In the genomic region with DNA sequence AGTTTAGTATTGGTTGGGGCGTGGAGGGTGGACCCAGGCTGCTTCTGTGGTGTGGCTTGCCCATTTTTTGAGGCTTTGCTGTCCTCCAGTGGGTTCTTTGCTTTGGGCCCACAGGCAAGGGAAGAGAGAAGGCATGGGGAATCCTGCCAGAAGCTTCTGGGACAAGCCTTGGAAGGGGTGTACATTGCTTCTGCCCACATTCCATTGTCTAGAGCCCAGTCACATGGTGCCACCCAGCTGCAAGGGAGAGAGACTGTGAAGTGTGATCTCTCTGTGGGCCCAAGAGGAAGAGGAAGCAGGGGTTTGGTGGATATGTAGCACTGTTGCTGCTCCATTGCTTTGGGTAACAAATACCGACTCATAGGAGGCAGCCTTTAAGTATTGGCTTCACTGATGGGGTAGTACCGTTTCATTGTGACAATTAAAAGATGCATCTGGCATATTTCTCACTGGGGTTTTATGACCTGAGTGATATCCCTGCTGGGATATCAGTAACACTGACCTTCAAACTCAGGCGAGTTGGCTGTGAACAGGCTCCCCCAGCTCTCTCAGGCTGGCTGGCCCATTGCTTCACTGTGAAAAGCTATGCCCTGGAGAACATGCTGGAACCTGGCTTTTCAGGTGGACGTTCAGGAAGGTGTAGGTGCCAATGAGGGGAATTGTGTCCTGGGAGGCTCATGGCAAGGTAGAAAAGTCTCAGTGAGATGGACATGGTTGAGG, we compare ENCODE assay signal across 13 cellular contexts.
A peak's percentile ranks its signal among the peaks of the same experiment; 100 is the strongest.
DNase-seq lines count a peak whose midpoint lies in the region; ATAC-seq and TF ChIP-seq lines count a peak whose summit lies in the region.
"Had no signal": no experiment of that assay in that cellular context is flagged by ENCODE, and none has a peak within 500 bp of the region (broad histone marks: within the 10 kb centered on the region; RNA-seq: fewer than 3 reads in every experiment).

No MANE protein-coding gene starts in this region.

- 62 to 77% methylated on average over 5 of the region's 5 CpGs for WGBS in aorta, 2 donors

- POLR2A ChIA-PET in OCI-LY7 (lab: Charles Lee) = interaction anchor here (0.8 kb wide), 1 partner anchor 11 kb away, joined by 5 read pairs; no protein-coding TSS in a partner anchor

- no peaks in the 10 kb centered on the region for H3K9me2 ChIP-seq in OCI-LY7 (ENCODE audit: insufficient read depth, low read length)
- no peaks in the 10 kb centered on the region for H3K9me2 ChIP-seq in Karpas-422 (replicated peaks; ENCODE audit: insufficient read depth, low read length)

- BruUV-seq in OCI-LY7 (replicated peaks; lab: Mats Ljungman, UMichigan) = no TSS peak

- ATAC-seq in Right ventricle myocardium inferior = peak; percentile 86
- ATAC-seq in aorta (ENCODE audit: low FRiP score) = no peak
- ATAC-seq in HG03439 (IDR thresholded peaks at IDR 0.05; ENCODE audit: unreplicated experiment) = no peak
- ATAC-seq: HCT116, PC-3 had no signal

- H3K36me3 ChIP-seq in aorta (ENCODE audit: control insufficient read depth in 1 of 2, insufficient read depth in 2 of 2, low read length in 1 of 2) (no peaks in the 10 kb centered on the region), OCI-LY7 (ENCODE audit: insufficient read depth, low read length) (peaks cover 8% of the 10 kb centered on the region; the same call in 1 of the 2 replicates), Karpas-422 (ENCODE audit: insufficient read depth, low read length) (no peaks in the 10 kb centered on the region)

- no peak for TF ChIP-seq CTCF in fibroblast of the aortic adventitia (IDR thresholded peaks at IDR 0.05; ENCODE audit: insufficient read depth, low read length)
- no peak for TF ChIP-seq CTCF in OCI-LY7 (conservative IDR thresholded peaks at IDR 0.05; ENCODE audit: low read length)

- H3K79me2 ChIP-seq in OCI-LY7 (ENCODE audit: insufficient read depth, low read depth, low read length) = no peaks in the 10 kb centered on the region
- no peaks in the 10 kb centered on the region for H3K79me2 ChIP-seq in Karpas-422 (ENCODE audit: low read length)

- H3K4me2 ChIP-seq in OCI-LY7 (ENCODE audit: low read length) = no peak overlapping the region
- no peak overlapping the region for H3K4me2 ChIP-seq in Karpas-422 (ENCODE audit: low read depth, low read length, poor library complexity, severe bottlenecking)

- H3K4me3 ChIP-seq in fibroblast of the aortic adventitia (ENCODE audit: low read depth, low read length) = no peak overlapping the region
- H3K4me3 ChIP-seq in aorta (ENCODE audit: low read length in 2 of 2) = no peak overlapping the region
- no peak overlapping the region for H3K4me3 ChIP-seq in OCI-LY7 (ENCODE audit: low read depth, low read length, poor library complexity, severe bottlenecking)
- H3K4me3 ChIP-seq in Karpas-422 (ENCODE audit: low read length) = no peak overlapping the region

- H3K9ac ChIP-seq in Karpas-422 (ENCODE audit: low read length) = no peak overlapping the region

- CTCF ChIA-PET in OCI-LY7 (lab: Charles Lee; ENCODE audit: unreplicated experiment) = no interaction called here

- H3K4me1 ChIP-seq in aorta (ENCODE audit: control insufficient read depth in 1 of 2, insufficient read depth in 2 of 2, low read length in 2 of 2) = no peaks in the 10 kb centered on the region
- H3K4me1 ChIP-seq in OCI-LY7 (ENCODE audit: insufficient read depth, low read length, poor library complexity, severe bottlenecking) = peaks cover 5% of the 10 kb centered on the region
- no peaks in the 10 kb centered on the region for H3K4me1 ChIP-seq in Karpas-422 (ENCODE audit: low read length)

- DNase-seq in Right ventricle myocardium inferior (ENCODE audit: missing footprints) = no peak
- DNase-seq in cardiac septum (ENCODE audit: low spot score) = no peak
- DNase-seq in fibroblast of the aortic adventitia (ENCODE audit: low read depth) = peak; percentile 32
- DNase-seq in myocyte (ENCODE audit: low read depth) = peak; percentile 30
- DNase-seq in aorta = peak; percentile 20 to 56
- DNase-seq in OCI-LY7 (ENCODE audit: low spot score) = no peak
- DNase-seq in Karpas-422 = no peak
- DNase-seq: activated naive CD8-positive, alpha-beta T cell treated with anti-CD3 and anti-CD28 coated beads, Interleukin-2, amount 10 ng/mL, durations not matched to agents 7 days and 5 days; DMS53; PC-3; small intestine had no signal

- no peak overlapping the region for H3K27ac ChIP-seq in aorta (ENCODE audit: low read depth in 1 of 2, low read length in 2 of 2)
- H3K27ac ChIP-seq in OCI-LY7 (ENCODE audit: low read depth, low read length, poor library complexity, severe bottlenecking) = no peak overlapping the region
- H3K27ac ChIP-seq in Karpas-422 (ENCODE audit: low read length) = no peak overlapping the region

- no peaks in the 10 kb centered on the region for H3K27me3 ChIP-seq in aorta (ENCODE audit: control insufficient read depth in 1 of 2, insufficient read depth in 2 of 2, low read length in 1 of 2)
- H3K27me3 ChIP-seq in Karpas-422 (ENCODE audit: low read length) = no peaks in the 10 kb centered on the region

- no peak overlapping the region for H2AFZ ChIP-seq in OCI-LY7 (ENCODE audit: low read length)
- no peak overlapping the region for H2AFZ ChIP-seq in Karpas-422 (ENCODE audit: low read length)

- intact Hi-C loops in Right ventricle myocardium inferior (cut with DNase I) = loop anchor here (2.0 kb wide), 1 partner anchor 36 kb away; no protein-coding TSS in a partner anchor
- intact Hi-C loops in cardiac septum (cut with DNase I) = no loop called here
- intact Hi-C loops in aorta (cut with DNase I) = no loop called here
- intact Hi-C loops in OCI-LY7 (cut with micrococcal nuclease; ENCODE audit: unreplicated experiment) = no loop called here

- H3K9me3 ChIP-seq in aorta (ENCODE audit: control insufficient read depth, low read length) (no peaks in the 10 kb centered on the region), OCI-LY7 (ENCODE audit: low read length) (no peaks in the 10 kb centered on the region), Karpas-422 (ENCODE audit: low read length) (no peaks in the 10 kb centered on the region)

- no peaks in the 10 kb centered on the region for H4K20me1 ChIP-seq in OCI-LY7 (ENCODE audit: insufficient read depth, low read length)
- H4K20me1 ChIP-seq in Karpas-422 (ENCODE audit: insufficient read depth, low read depth, low read length) = no peaks in the 10 kb centered on the region

Comparison
In these comparisons a context has a peak if more than half of its experiments do, and no peak if none do; other contexts are left out.
1. DNase-seq: peak in fibroblast of the aortic adventitia (single experiment), myocyte (single experiment) and aorta (2 of 2); none in Right ventricle myocardium inferior (single experiment), cardiac septum (single experiment), OCI-LY7 (single experiment) and Karpas-422 (single experiment).